In the genomic region with DNA sequence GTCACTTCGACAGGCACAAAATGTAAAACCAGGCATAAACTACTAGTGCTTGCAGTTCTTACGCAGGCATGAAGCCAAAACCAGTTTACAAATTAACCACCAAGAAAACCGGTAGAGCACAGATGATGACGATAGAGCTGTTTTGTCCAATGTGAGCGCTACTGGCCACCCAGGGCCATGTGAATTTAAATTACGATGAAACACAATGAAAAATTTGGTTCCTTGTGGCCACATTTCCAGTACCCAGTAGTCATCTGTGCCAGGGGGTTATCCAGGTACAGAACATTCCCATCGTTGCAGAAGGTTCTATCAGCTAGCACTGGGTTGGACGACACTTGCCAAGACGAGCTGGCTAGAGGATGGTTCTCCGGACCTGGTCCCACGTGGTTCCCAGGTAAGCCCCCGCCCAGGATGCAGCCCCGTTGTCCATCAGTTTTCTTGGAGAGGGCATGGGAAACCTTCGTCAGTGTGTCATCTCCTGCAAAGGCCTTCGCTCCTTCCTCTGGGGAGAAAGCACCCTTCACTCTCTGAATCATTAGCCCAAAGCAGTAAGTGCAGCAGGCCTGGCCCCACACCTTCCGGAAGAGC, we compare ENCODE assay signal across 13 cellular contexts. TPM values are rescaled to one million over a fixed set of nuclear protein-coding genes. Genes with fewer than 3 reads are reported as not detected.
DNase-seq lines count a peak whose midpoint lies in the region; ATAC-seq and TF ChIP-seq lines count a peak whose summit lies in the region.
"Had no signal": no experiment of that assay in that cellular context is flagged by ENCODE, and none has a peak within 500 bp of the region (broad histone marks: within the 10 kb centered on the region; RNA-seq: fewer than 3 reads in every experiment).

No MANE protein-coding gene starts in this region.

- H3K4me1 Mint-ChIP-seq in neural progenitor cell, result peaks cover 12% of the 10 kb centered on the region

- no peaks in the 10 kb centered on the region for H3K9me2 ChIP-seq in OCI-LY7 (ENCODE audit: insufficient read depth, low read length)

- CTCF ChIA-PET in OCI-LY7 (lab: Charles Lee; ENCODE audit: unreplicated experiment), result no interaction called here

- no peaks in the 10 kb centered on the region for H3K36me3 Mint-ChIP-seq in neural progenitor cell

- H3K9ac ChIP-seq in neural progenitor cell, result no peak overlapping the region
- H3K9ac ChIP-seq: parathyroid adenoma had no signal

- DNase-seq in Caki2 (ENCODE audit: low read depth) (peak; percentile 67), OCI-LY7 (ENCODE audit: low spot score) (no peak), epithelial cell of proximal tubule (ENCODE audit: low read depth) (peak; percentile 70), neural progenitor cell (ENCODE audit: low spot score) (no peak), RPMI8226 (no peak)
- DNase-seq in stimulated activated CD4-positive, alpha-beta T cell treated with anti-CD3 and anti-CD28 coated beads, Interleukin-2, amount 100 ng/mL, for 48 hours, result no peak
- DNase-seq: effector memory CD4-positive, alpha-beta T cell; EL; NCI-H2081; OCI-M1; transverse colon had no signal

- ATAC-seq in GM21786 (IDR thresholded peaks at IDR 0.05; ENCODE audit: unreplicated experiment), result no peak

- peaks cover 22% of the 10 kb centered on the region for H3K4me1 ChIP-seq in OCI-LY7 (ENCODE audit: insufficient read depth, low read length, poor library complexity, severe bottlenecking)
- H3K4me1 ChIP-seq in neural progenitor cell, result peaks cover 6% of the 10 kb centered on the region
- H3K4me1 ChIP-seq: parathyroid adenoma had no signal

- no TSS peak for BruUV-seq in OCI-LY7 (replicated peaks; lab: Mats Ljungman, UMichigan)

- H3K27ac ChIP-seq in OCI-LY7 (ENCODE audit: low read depth, low read length, poor library complexity, severe bottlenecking), result no peak overlapping the region
- H3K27ac ChIP-seq in neural progenitor cell, result no peak overlapping the region
- H3K27ac ChIP-seq: parathyroid adenoma had no signal

- H3K9me3 ChIP-seq in OCI-LY7 (ENCODE audit: low read length) (no peaks in the 10 kb centered on the region), neural progenitor cell (ENCODE audit: low read depth) (no peaks in the 10 kb centered on the region)
- H3K9me3 ChIP-seq: transverse colon had no signal

- peaks cover 25% of the 10 kb centered on the region for H3K36me3 ChIP-seq in OCI-LY7 (ENCODE audit: insufficient read depth, low read length)
- H3K36me3 ChIP-seq in neural progenitor cell, result no peaks in the 10 kb centered on the region
- H3K36me3 ChIP-seq: transverse colon had no signal

- H3F3A ChIP-seq in neural progenitor cell (ENCODE audit: low read depth), result no peaks in the 10 kb centered on the region

- intact Hi-C loops in OCI-LY7 (cut with micrococcal nuclease; ENCODE audit: unreplicated experiment), result no loop called here

- H2AFZ ChIP-seq in OCI-LY7 (ENCODE audit: low read length) (no peak overlapping the region), neural progenitor cell (replicated peaks) (no peak overlapping the region)
- H2AFZ ChIP-seq: parathyroid adenoma had no signal

- H4K20me1 ChIP-seq in OCI-LY7 (ENCODE audit: insufficient read depth, low read length) (peaks cover 26% of the 10 kb centered on the region), neural progenitor cell (ENCODE audit: low read depth) (peaks cover 36% of the 10 kb centered on the region)

- peak overlapping the region; percentile 82 for H3K4me3 Mint-ChIP-seq in neural progenitor cell

- H3K27me3 ChIP-seq in neural progenitor cell, result peaks cover 10% of the 10 kb centered on the region
- H3K27me3 ChIP-seq: transverse colon had no signal

- peak overlapping the region; percentile 17 for H3K27ac Mint-ChIP-seq in neural progenitor cell

- POLR2A ChIA-PET in OCI-LY7 (lab: Charles Lee), result interaction anchor here (0.5 to 2.4 kb wide), 3 partner anchors 11 to 16 kb away, joined by 3 to 20 read pairs (median 7); no protein-coding TSS in a partner anchor

- H3K79me2 ChIP-seq in OCI-LY7 (ENCODE audit: insufficient read depth, low read depth, low read length) (peaks cover 37% of the 10 kb centered on the region), neural progenitor cell (ENCODE audit: low read depth) (peaks cover 37% of the 10 kb centered on the region)

- H3K4me3 ChIP-seq in OCI-LY7 (ENCODE audit: low read depth, low read length, poor library complexity, severe bottlenecking) (no peak overlapping the region), epithelial cell of proximal tubule (ENCODE audit: low read depth, low read length) (peak overlapping the region; percentile 51), neural progenitor cell (no peak overlapping the region)

- H3K27me3 Mint-ChIP-seq in neural progenitor cell (ENCODE audit: insufficient read depth, low read depth), result peaks cover 3% of the 10 kb centered on the region

- no peaks in the 10 kb centered on the region for H3K9me3 Mint-ChIP-seq in neural progenitor cell

- in situ Hi-C loops in Caki2 (cut with HindIII; ENCODE audit: low pct_unique_long_range_greater_than_20kb, low sequenced_read_pairs), result no loop called here

- H3K4me2 ChIP-seq in OCI-LY7 (ENCODE audit: low read length) (peak overlapping the region; percentile 80; the same call in 1 of the 2 replicates), neural progenitor cell (no peak overlapping the region)

- TF ChIP-seq CTCF in OCI-LY7 (conservative IDR thresholded peaks at IDR 0.05; ENCODE audit: low read length), result no peak
- TF ChIP-seq CTCF in epithelial cell of proximal tubule (conservative IDR thresholded peaks at IDR 0.05; ENCODE audit: low read depth, low read length), result no peak
- TF ChIP-seq CTCF in neural progenitor cell (IDR thresholded peaks at IDR 0.05), result no peak

RNA-seq across cellular contexts. Expression of a gene that starts 1.1 kb away (rescaled TPM):
- total RNA-seq in Caki2 (2014; rRNA removed; shearing (Covaris generic); ENCODE audit: low replicate concordance), result 88.8 and 134 TPM in 2 replicates
- 233 and 290 TPM in 2 replicates for total RNA-seq in OCI-LY7 (2014; rRNA removed; shearing (Covaris generic))
- total RNA-seq in OCI-LY7 (2022), result 343 and 404 TPM in 2 replicates
- 179 and 183 TPM in 2 replicates for total RNA-seq in epithelial cell of proximal tubule
- 87.6 and 181 TPM in 2 replicates for total RNA-seq in neural progenitor cell (ENCODE audit: low replicate concordance)

RNA-seq across cellular contexts. Expression of a gene that starts 24.5 kb away (rescaled TPM):
- total RNA-seq in Caki2 (2014; rRNA removed; shearing (Covaris generic); ENCODE audit: low replicate concordance), result 70.5 and 107 TPM in 2 replicates
- 40.4 and 43.5 TPM in 2 replicates for total RNA-seq in OCI-LY7 (2014; rRNA removed; shearing (Covaris generic))
- total RNA-seq in OCI-LY7 (2022) (41.3 and 50.9 TPM in 2 replicates), epithelial cell of proximal tubule (40.0 and 55.2 TPM in 2 replicates), neural progenitor cell (ENCODE audit: low replicate concordance) (11.1 and 30.2 TPM in 2 replicates)

Comparison
In these comparisons a context has a peak if more than half of its experiments do, and no peak if none do; other contexts are left out.
1. DNase-seq: peak in Caki2 (single experiment) and epithelial cell of proximal tubule (single experiment); none in OCI-LY7 (single experiment), neural progenitor cell (single experiment), stimulated activated CD4-positive, alpha-beta T cell treated with anti-CD3 and anti-CD28 coated beads, Interleukin-2, amount 100 ng/mL, for 48 hours (0 of 2) and RPMI8226 (single experiment).